In the genomic region with DNA sequence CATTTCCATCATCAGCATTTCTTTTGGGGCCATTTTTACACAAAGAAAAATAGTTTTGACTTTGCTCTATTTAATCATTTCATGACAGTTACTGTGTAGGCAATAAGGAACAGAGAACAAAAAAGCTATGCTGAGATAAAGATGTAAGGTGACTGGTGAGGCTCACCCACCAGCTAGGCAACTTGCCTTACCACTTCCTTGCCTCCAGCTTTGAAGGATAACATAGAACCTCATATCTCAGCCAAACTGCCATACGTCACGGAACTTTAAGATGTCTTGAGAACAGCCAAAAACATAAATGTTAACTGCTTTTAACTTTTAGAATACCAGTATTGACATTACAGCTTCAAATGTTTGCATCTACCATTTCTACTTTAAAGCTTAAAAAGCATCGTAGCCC, we compare ENCODE assay signal across 11 cellular contexts. TPM values are rescaled to one million over a fixed set of nuclear protein-coding genes. Genes with fewer than 3 reads are reported as not detected.
DNase-seq lines count a peak whose midpoint lies in the region; ATAC-seq lines count a peak whose summit lies in the region.
"Had no signal": no experiment of that assay in that cellular context is flagged by ENCODE, and none has a peak within 500 bp of the region (broad histone marks: within the 10 kb centered on the region; RNA-seq: fewer than 3 reads in every experiment).

No MANE protein-coding gene starts in this region.

- H3K9me3 ChIP-seq in T-helper 17 cell (ENCODE audit: control insufficient read depth, low read length, poor library complexity, severe bottlenecking), result no peaks in the 10 kb centered on the region

- no peaks in the 10 kb centered on the region for H3K36me3 Mint-ChIP-seq in activated T-cell treated with anti-CD3 and anti-CD28 coated beads, Interleukin-2, amount 50 U/mL, for 4 hours (ENCODE audit: insufficient read depth)
- H3K36me3 Mint-ChIP-seq in T-helper 17 cell (ENCODE audit: low read depth), result no peaks in the 10 kb centered on the region
- no peaks in the 10 kb centered on the region for H3K36me3 Mint-ChIP-seq in activated naive CD4-positive, alpha-beta T cell treated with anti-CD3 and anti-CD28 coated beads for 36 hours (ENCODE audit: low read depth)
- H3K36me3 Mint-ChIP-seq: memory B cell had no signal

- H3K9me3 Mint-ChIP-seq in activated T-cell treated with anti-CD3 and anti-CD28 coated beads, Interleukin-2, amount 50 U/mL, for 4 hours, result no peaks in the 10 kb centered on the region
- no peaks in the 10 kb centered on the region for H3K9me3 Mint-ChIP-seq in activated naive CD4-positive, alpha-beta T cell treated with anti-CD3 and anti-CD28 coated beads for 36 hours
- H3K9me3 Mint-ChIP-seq: memory B cell had no signal

- ATAC-seq in activated T-cell treated with anti-CD3 and anti-CD28 coated beads, Interleukin-2, amount 50 U/mL, for 4 hours, result peak; percentile 75 to 78
- ATAC-seq in T-helper 17 cell (peak; percentile 95), GM19351 (IDR thresholded peaks at IDR 0.05; ENCODE audit: unreplicated experiment) (no peak)

- peak overlapping the region; percentile 19 for H3K4me3 Mint-ChIP-seq in activated T-cell treated with anti-CD3 and anti-CD28 coated beads, Interleukin-2, amount 50 U/mL, for 4 hours
- H3K4me3 Mint-ChIP-seq in T-helper 17 cell, result peak overlapping the region; percentile 64
- peak overlapping the region; percentile 1 for H3K4me3 Mint-ChIP-seq in activated naive CD4-positive, alpha-beta T cell treated with anti-CD3 and anti-CD28 coated beads for 36 hours
- H3K4me3 Mint-ChIP-seq: memory B cell had no signal

- DNase-seq in activated T-cell treated with anti-CD3 and anti-CD28 coated beads, Interleukin-2, amount 50 U/mL, for 4 hours, result peak; percentile 33
- no peak for DNase-seq in activated T-cell treated with anti-CD3 and anti-CD28 coated beads, Interleukin-2, amount 50 U/mL, for 1 hour
- peak in 1 of 3 donors; percentile 10 for DNase-seq in T-helper 17 cell
- DNase-seq in activated naive CD4-positive, alpha-beta T cell treated with anti-CD3 and anti-CD28 coated beads for 36 hours, result peak; percentile 65
- DNase-seq in putamen (ENCODE audit: low spot score), result peak; percentile 51
- no peak for DNase-seq in superior temporal gyrus (ENCODE audit: extremely low spot score)
- no peak for DNase-seq in NCI-H2171 (lab: John Stamatoyannopoulos, UW)
- DNase-seq: DMS 273 treated with DMSO at 0.1 percent for 48 hours, trophoblast cell had no signal

- no peaks in the 10 kb centered on the region for H3K27me3 Mint-ChIP-seq in activated T-cell treated with anti-CD3 and anti-CD28 coated beads, Interleukin-2, amount 50 U/mL, for 4 hours (ENCODE audit: low read depth)
- peaks cover 14% of the 10 kb centered on the region for H3K27me3 Mint-ChIP-seq in T-helper 17 cell
- no peaks in the 10 kb centered on the region for H3K27me3 Mint-ChIP-seq in activated naive CD4-positive, alpha-beta T cell treated with anti-CD3 and anti-CD28 coated beads for 36 hours (ENCODE audit: low read depth)

- H3K4me1 Mint-ChIP-seq in activated T-cell treated with anti-CD3 and anti-CD28 coated beads, Interleukin-2, amount 50 U/mL, for 4 hours (ENCODE audit: low read depth), result peaks cover 77% of the 10 kb centered on the region
- H3K4me1 Mint-ChIP-seq in T-helper 17 cell, result peaks cover 40% of the 10 kb centered on the region
- peaks cover 84% of the 10 kb centered on the region for H3K4me1 Mint-ChIP-seq in activated naive CD4-positive, alpha-beta T cell treated with anti-CD3 and anti-CD28 coated beads for 36 hours (ENCODE audit: low read depth)
- H3K4me1 Mint-ChIP-seq: memory B cell had no signal

- intact Hi-C loops in activated naive CD4-positive, alpha-beta T cell treated with anti-CD3 and anti-CD28 coated beads for 36 hours (cut with micrococcal nuclease), result loop anchor here (1.0 to 10.0 kb wide), 3 partner anchors 9 to 1415 kb away; a partner anchor contains a TSS

- H3K27ac Mint-ChIP-seq in T-helper 17 cell, result peak overlapping the region; percentile 92
- H3K27ac Mint-ChIP-seq in activated naive CD4-positive, alpha-beta T cell treated with anti-CD3 and anti-CD28 coated beads for 36 hours, result peak overlapping the region; percentile 80
- H3K27ac Mint-ChIP-seq: memory B cell had no signal

- CTCF ChIA-PET in activated naive CD4-positive, alpha-beta T cell treated with anti-CD3 and anti-CD28 coated beads for 36 hours (lab: Charles Lee), result interaction anchor here (0.6 to 4.3 kb wide), 8 partner anchors 8 to 177 kb away, joined by 3 to 23 read pairs (median 4); a partner anchor contains a TSS

RNA-seq across cellular contexts. Expression of a gene that starts 7.5 kb away (rescaled TPM):
- total RNA-seq in activated T-cell treated with anti-CD3 and anti-CD28 coated beads, Interleukin-2, amount 50 U/mL, for 4 hours, result 1 to 10 TPM; 1.1 to 1.3 (median 1.2) TPM
- total RNA-seq in T-helper 17 cell, result 1 to 10 TPM; 4.9 to 5.3 TPM
- 1 to 10 TPM; 2.1 to 2.4 TPM for total RNA-seq in activated naive CD4-positive, alpha-beta T cell treated with anti-CD3 and anti-CD28 coated beads for 36 hours

Comparison
In these comparisons a context has a peak if more than half of its experiments do, and no peak if none do; other contexts are left out.
1. DNase-seq: peak in activated T-cell treated with anti-CD3 and anti-CD28 coated beads, Interleukin-2, amount 50 U/mL, for 4 hours (single experiment), activated naive CD4-positive, alpha-beta T cell treated with anti-CD3 and anti-CD28 coated beads for 36 hours (single experiment) and putamen (single experiment); none in activated T-cell treated with anti-CD3 and anti-CD28 coated beads, Interleukin-2, amount 50 U/mL, for 1 hour (single experiment), superior temporal gyrus (single experiment) and NCI-H2171 (single experiment).
2. H3K4me3 Mint-ChIP-seq: peak in every context shown above with its lines; median percentile 64 in T-helper 17 cell; 19 in activated T-cell treated with anti-CD3 and anti-CD28 coated beads, Interleukin-2, amount 50 U/mL, for 4 hours; 1 in activated naive CD4-positive, alpha-beta T cell treated with anti-CD3 and anti-CD28 coated beads for 36 hours.